Comparison of ENCODE assay signal across 1 cellular context in the genomic region with DNA sequence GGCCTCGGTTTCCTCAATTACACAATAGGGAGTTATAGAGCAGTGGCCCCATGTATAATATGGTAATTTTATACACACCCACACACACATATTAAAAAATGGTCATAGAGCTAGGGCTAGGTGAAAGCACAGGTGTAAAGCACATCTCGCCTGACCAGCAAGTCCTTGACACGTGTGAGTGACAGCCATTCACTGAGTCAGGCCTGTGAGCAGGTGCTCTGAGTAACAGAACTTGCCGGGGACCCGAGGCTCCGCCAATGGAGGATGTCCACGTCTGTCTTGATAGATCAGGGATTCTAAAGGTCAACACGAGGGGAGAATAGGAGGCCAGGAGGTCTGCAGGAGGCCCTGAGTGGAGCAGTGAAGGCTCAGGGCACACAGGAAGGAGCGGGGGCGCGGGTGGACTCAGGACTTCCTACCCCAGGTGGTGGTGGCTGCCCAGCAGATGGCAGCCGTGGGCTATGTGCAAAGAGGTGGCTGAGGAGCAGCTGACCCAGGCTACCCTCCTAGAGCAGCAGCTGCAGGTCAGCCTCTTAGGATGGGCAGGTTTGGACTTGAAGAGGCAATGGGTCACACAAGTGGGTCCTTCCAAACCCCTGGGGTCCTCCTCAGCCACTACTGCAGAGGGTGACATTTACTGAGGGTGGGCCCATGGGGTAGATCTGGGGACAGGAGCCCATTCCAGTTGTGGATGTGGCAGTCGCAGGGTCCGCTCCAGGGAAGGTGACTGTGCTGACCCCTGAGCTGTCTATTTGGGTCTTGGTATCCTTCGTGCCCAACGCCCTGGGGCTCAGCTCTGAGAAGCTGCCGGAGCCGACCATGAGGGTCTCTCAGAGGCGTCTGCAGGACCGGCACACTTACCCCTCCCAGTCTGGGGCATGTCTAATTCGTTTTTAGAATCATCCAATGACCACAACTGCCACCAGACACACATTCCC.
TF ChIP-seq lines count a peak whose summit lies in the region.

No MANE protein-coding gene starts in this region.

TF ChIP-seq in Ishikawa, 13 proteins besides CTCF, POLR2A, EP300 and RAD21 (continued from another document):
- no peak for TF ChIP-seq EGR1 (IDR thresholded peaks at IDR 0.05)
